Comparison of ENCODE assay signal across 1 cellular context in the genomic region with DNA sequence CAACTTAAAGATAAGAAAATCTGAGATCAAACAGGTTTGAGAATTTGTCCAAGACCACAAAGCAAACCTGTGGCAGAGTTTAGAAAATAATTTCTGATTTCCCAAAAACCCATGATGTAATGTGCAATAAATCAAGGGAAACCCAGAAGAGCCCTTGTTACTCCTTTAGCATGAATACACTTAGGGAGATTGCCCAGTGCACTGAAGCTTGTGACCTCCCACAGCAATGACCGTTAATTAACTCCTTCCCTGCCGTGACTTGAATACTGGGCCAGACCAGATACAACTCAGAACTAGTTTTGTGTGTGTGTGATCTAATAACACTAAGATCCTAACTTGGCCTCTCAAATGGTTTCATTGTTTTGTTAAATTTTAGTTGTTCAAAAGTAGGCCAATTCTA.
TF ChIP-seq lines count a peak whose summit lies in the region.

No MANE protein-coding gene starts in this region.

TF ChIP-seq in HepG2, 621 proteins besides CTCF, POLR2A, EP300 and RAD21:
- TF ChIP-seq, protein P1, sequence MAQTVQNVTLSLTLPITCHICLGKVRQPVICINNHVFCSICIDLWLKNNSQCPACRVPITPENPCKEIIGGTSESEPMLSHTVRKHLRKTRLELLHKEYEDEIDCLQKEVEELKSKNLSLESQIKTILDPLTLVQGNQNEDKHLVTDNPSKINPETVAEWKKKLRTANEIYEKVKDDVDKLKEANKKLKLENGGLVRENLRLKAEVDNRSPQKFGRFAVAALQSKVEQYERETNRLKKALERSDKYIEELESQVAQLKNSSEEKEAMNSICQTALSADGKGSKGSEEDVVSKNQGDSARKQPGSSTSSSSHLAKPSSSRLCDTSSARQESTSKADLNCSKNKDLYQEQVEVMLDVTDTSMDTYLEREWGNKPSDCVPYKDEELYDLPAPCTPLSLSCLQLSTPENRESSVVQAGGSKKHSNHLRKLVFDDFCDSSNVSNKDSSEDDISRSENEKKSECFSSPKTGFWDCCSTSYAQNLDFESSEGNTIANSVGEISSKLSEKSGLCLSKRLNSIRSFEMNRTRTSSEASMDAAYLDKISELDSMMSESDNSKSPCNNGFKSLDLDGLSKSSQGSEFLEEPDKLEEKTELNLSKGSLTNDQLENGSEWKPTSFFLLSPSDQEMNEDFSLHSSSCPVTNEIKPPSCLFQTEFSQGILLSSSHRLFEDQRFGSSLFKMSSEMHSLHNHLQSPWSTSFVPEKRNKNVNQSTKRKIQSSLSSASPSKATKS (CRISPR knock-in tag; IDR thresholded peaks at IDR 0.05): no peak
- TF ChIP-seq SAP130 (CRISPR knock-in tag; IDR thresholded peaks at IDR 0.05; ENCODE audit: low read depth) (peak; percentile 7; the same call in 1 of the 2 replicates), ZNF652 (CRISPR knock-in tag; IDR thresholded peaks at IDR 0.05; ENCODE audit: borderline replicate concordance, low read depth) (peak; percentile 97), FOSL2 (CRISPR knock-in tag; IDR thresholded peaks at IDR 0.05) (no peak)
TF ChIP-seq in HepG2: peak in this region for 2.
